Comparison of ENCODE assay signal across 8 cellular contexts in genomic region chr1:110963666-110964399, GRCh38. TPM values are rescaled to one million over a fixed set of nuclear protein-coding genes. Genes with fewer than 3 reads are reported as not detected.
DNase-seq lines count a peak whose midpoint lies in the region; ATAC-seq and TF ChIP-seq lines count a peak whose summit lies in the region.

LRIF1 (minus strand) TSS chr1:110963922; CDS start chr1:110963688, 234 bp downstream.

- in situ Hi-C loops in GM13976 (cut with MboI; ENCODE audit: low sequenced_read_pairs, unreplicated experiment), result no loop called here

- TF ChIP-seq POLR2A in uterus (IDR thresholded peaks at IDR 0.05), result peak; percentile 74 to 79

- H3K27ac ChIP-seq in angular gyrus (ENCODE audit: low read depth, low read length) (peak within 1 kb of the TSS; percentile 94), right atrium auricular region (peak within 1 kb of the TSS; percentile 90 to 96), psoas muscle (peak within 1 kb of the TSS; percentile 93), uterus (peak within 1 kb of the TSS; percentile 89 to 90)

- WGBS in psoas muscle, 3 donors, result 1% methylated on average over 53 of the region's 53 CpGs

- DNase-seq in GM13976 (ENCODE audit: low spot score) (peak; percentile 97), NCI-H1694 treated with DMSO at 0.1 percent for 48 hours (lab: John Stamatoyannopoulos, UW) (peak; percentile 98), T-helper 2 cell (peak; percentile 99 to 100 (median 100)), right atrium auricular region (ENCODE audit: low spot score) (peak; percentile 99), psoas muscle (peak; percentile 100), uterus (peak; percentile 98)

- H3K4me1 ChIP-seq in right atrium auricular region (peaks cover 0 to 10% of the 10 kb centered on the region in 2 donors), psoas muscle (peaks cover 23% of the 10 kb centered on the region), uterus (no peaks in the 10 kb centered on the region)

- H3K36me3 ChIP-seq in right atrium auricular region (no peaks in the 10 kb centered on the region), psoas muscle (ENCODE audit: insufficient read depth in 1 of 2, low read depth in 1 of 2) (no peaks in the 10 kb centered on the region), uterus (no peaks in the 10 kb centered on the region)

- peaks cover 0 to 19% of the 10 kb centered on the region in 2 donors for H3K9me3 ChIP-seq in right atrium auricular region
- peaks cover 8% of the 10 kb centered on the region for H3K9me3 ChIP-seq in psoas muscle
- peaks cover 0 to 4% of the 10 kb centered on the region in 2 donors for H3K9me3 ChIP-seq in uterus

- TF ChIP-seq CTCF in GM13976 (IDR thresholded peaks at IDR 0.05; ENCODE audit: borderline replicate concordance, control extremely low read depth, extremely low read depth, insufficient read depth, missing control alignments), result peak; percentile 11
- TF ChIP-seq CTCF in right atrium auricular region (IDR thresholded peaks at IDR 0.05), result peak in 1 of 2 donors; percentile 45
- peak; percentile 51 for TF ChIP-seq CTCF in psoas muscle (IDR thresholded peaks at IDR 0.05)
- peak; percentile 6 to 62 (median 18) for TF ChIP-seq CTCF in uterus (IDR thresholded peaks at IDR 0.05)

- intact Hi-C loops in psoas muscle (cut with DNase I) (no loop called here), uterus (cut with DNase I; ENCODE audit: low total_unique reads) (no loop called here)

- ATAC-seq in HG02870 (IDR thresholded peaks at IDR 0.05; ENCODE audit: unreplicated experiment), result peak; percentile 97
- peak; percentile 98 to 100 (median 100) for ATAC-seq in psoas muscle

- H3K27me3 ChIP-seq in right atrium auricular region, result no peaks in the 10 kb centered on the region
- H3K27me3 ChIP-seq in psoas muscle (ENCODE audit: insufficient read depth in 3 of 3, low read length in 2 of 3), result peaks cover under 1 to 25% (median 3%) of the 10 kb centered on the region in 3 donors
- H3K27me3 ChIP-seq in uterus, result no peaks in the 10 kb centered on the region

- peak within 1 kb of the TSS; percentile 63 to 67 for H3K4me3 ChIP-seq in right atrium auricular region
- peak within 1 kb of the TSS; percentile 83 for H3K4me3 ChIP-seq in psoas muscle
- H3K4me3 ChIP-seq in uterus, result peak within 1 kb of the TSS; percentile 59 to 60

RNA-seq across cellular contexts. Expression of gene LRIF1, which starts in this region (rescaled TPM):
- total RNA-seq in right atrium auricular region, result 10 to 100 TPM in 1 of 2 donors, 1 to 10 TPM in 1; 9.2 to 15.7 TPM
- 10 to 100 TPM in 2 of 4 donors, 1 to 10 TPM in 2; 6.8 to 18.1 (median 12.0) TPM for total RNA-seq in psoas muscle
- 10 to 100 TPM in 2 of 3 donors, 1 to 10 TPM in 1; 6.3 to 51.9 (median 10.6) TPM for polyA plus RNA-seq in psoas muscle
- 10 to 100 TPM in 1 of 4 donors, 1 to 10 TPM in 3; 2.6 to 12.0 (median 7.6) TPM for total RNA-seq in uterus

Comparison
In these comparisons a context has a peak if more than half of its experiments do, and no peak if none do; other contexts are left out.
1. Peak in every context shown above with its lines: DNase-seq, ATAC-seq, H3K4me3 ChIP-seq and H3K27ac ChIP-seq.